In genomic region chr20:51900443-51900842, GRCh38 we compare ENCODE assay signal across 1 cellular context.
A peak's percentile ranks its signal among the peaks of the same experiment; 100 is the strongest.
TF ChIP-seq lines count a peak whose summit lies in the region.

No MANE protein-coding gene starts in this region.

TF ChIP-seq in HepG2, 621 proteins besides CTCF, POLR2A, EP300 and RAD21 (continued from another document):
- TF ChIP-seq RFX5 (IDR thresholded peaks at IDR 0.05; ENCODE audit: low read depth, low read length) (no peak), ZNF121 (CRISPR knock-in tag; IDR thresholded peaks at IDR 0.05) (peak; percentile 83)
